ENCODE assay signal across 23 cellular contexts in genomic region chr13:111159362-111160320, GRCh38.
"Had no signal": no experiment of that assay in that cellular context is flagged by ENCODE, and none has a peak within 500 bp of the region (broad histone marks: within the 10 kb centered on the region; RNA-seq: fewer than 3 reads in every experiment).

No MANE protein-coding gene starts in this region.

- H3K4me3 Mint-ChIP-seq: activated B cell treated with CpG ODN at 0.5 μM for 24 hours; activated CD8-positive, alpha-beta T cell treated with anti-CD3 and anti-CD28 coated beads for 36 hours; activated T-cell treated with anti-CD3 and anti-CD28 coated beads, Interleukin-2, amount 50 U/mL, for 72 hours; central memory CD8-positive, alpha-beta T cell; memory B cell; natural killer cell treated with Interleukin-12 subunit alpha and Interleukin-12 subunit beta and Interleukin-15 and Interleukin-18, amount 100 ng/mL, for 72 hours had no signal

- FAIRE-seq: bronchial epithelial cell, endometrium had no signal

- ATAC-seq: activated CD8-positive, alpha-beta T cell treated with anti-CD3 and anti-CD28 coated beads for 36 hours; activated T-cell treated with anti-CD3 and anti-CD28 coated beads, Interleukin-2, amount 50 U/mL, for 72 hours; heart right ventricle; natural killer cell treated with Interleukin-12 subunit alpha and Interleukin-12 subunit beta and Interleukin-15 and Interleukin-18, amount 100 ng/mL, for 72 hours; right cardiac atrium; stimulated activated naive CD8-positive, alpha-beta T cell treated with anti-CD3 and anti-CD28 coated beads, Interleukin-15, Interleukin-2, amounts not matched to agents 100 U/mL and 50 U/mL, for 24 hours; upper lobe of right lung had no signal

- H3K27me3 Mint-ChIP-seq: activated B cell treated with CpG ODN at 0.5 μM for 24 hours; activated CD8-positive, alpha-beta T cell treated with anti-CD3 and anti-CD28 coated beads for 36 hours; central memory CD8-positive, alpha-beta T cell; memory B cell; natural killer cell treated with Interleukin-12 subunit alpha and Interleukin-12 subunit beta and Interleukin-15 and Interleukin-18, amount 100 ng/mL, for 72 hours had no signal

- H3K27ac Mint-ChIP-seq: activated B cell treated with CpG ODN at 0.5 μM for 24 hours; activated CD8-positive, alpha-beta T cell treated with anti-CD3 and anti-CD28 coated beads for 36 hours; activated naive CD4-positive, alpha-beta T cell treated with anti-CD3 and anti-CD28 coated beads, Interleukin-2, amount 50 U/mL, for 72 hours; activated T-cell treated with anti-CD3 and anti-CD28 coated beads, Interleukin-2, amount 50 U/mL, for 72 hours; memory B cell; natural killer cell treated with Interleukin-12 subunit alpha and Interleukin-12 subunit beta and Interleukin-15 and Interleukin-18, amount 100 ng/mL, for 72 hours had no signal

- H3K27ac ChIP-seq: colonic mucosa, epithelial cell of prostate, esophagus squamous epithelium, heart right ventricle, upper lobe of right lung had no signal

- DNase-seq: activated B cell treated with CpG ODN at 0.5 μM for 24 hours; activated CD4-positive, alpha-beta T cell treated with anti-CD3 and anti-CD28 coated beads, Interleukin-2, amount 50 U/mL, for 1 hour; activated CD8-positive, alpha-beta T cell treated with anti-CD3 and anti-CD28 coated beads for 36 hours; activated naive CD4-positive, alpha-beta T cell; activated T-cell treated with anti-CD3 and anti-CD28 coated beads, Interleukin-2, amount 50 U/mL, for 72 hours; colonic mucosa; effector CD8-positive, alpha-beta T cell; esophagus squamous epithelium; foreskin melanocyte; heart right ventricle; right cardiac atrium; stimulated activated CD4-positive, alpha-beta T cell treated with anti-CD3 and anti-CD28 coated beads, Interleukin-2, amount 100 ng/mL, for 48 hours; stimulated activated naive CD8-positive, alpha-beta T cell treated with anti-CD3 and anti-CD28 coated beads, Interleukin-15, Interleukin-2, amounts not matched to agents 100 U/mL and 50 U/mL, for 24 hours; T-helper 1 cell; T-helper 9 cell; upper lobe of right lung had no signal

- H3K9me3 ChIP-seq: colonic mucosa, esophagus squamous epithelium, heart right ventricle, upper lobe of right lung had no signal

- H3K9me3 Mint-ChIP-seq: activated B cell treated with CpG ODN at 0.5 μM for 24 hours; central memory CD8-positive, alpha-beta T cell; memory B cell; natural killer cell treated with Interleukin-12 subunit alpha and Interleukin-12 subunit beta and Interleukin-15 and Interleukin-18, amount 100 ng/mL, for 72 hours had no signal
